Comparison of ENCODE assay signal across 1 cellular context in the genomic region with DNA sequence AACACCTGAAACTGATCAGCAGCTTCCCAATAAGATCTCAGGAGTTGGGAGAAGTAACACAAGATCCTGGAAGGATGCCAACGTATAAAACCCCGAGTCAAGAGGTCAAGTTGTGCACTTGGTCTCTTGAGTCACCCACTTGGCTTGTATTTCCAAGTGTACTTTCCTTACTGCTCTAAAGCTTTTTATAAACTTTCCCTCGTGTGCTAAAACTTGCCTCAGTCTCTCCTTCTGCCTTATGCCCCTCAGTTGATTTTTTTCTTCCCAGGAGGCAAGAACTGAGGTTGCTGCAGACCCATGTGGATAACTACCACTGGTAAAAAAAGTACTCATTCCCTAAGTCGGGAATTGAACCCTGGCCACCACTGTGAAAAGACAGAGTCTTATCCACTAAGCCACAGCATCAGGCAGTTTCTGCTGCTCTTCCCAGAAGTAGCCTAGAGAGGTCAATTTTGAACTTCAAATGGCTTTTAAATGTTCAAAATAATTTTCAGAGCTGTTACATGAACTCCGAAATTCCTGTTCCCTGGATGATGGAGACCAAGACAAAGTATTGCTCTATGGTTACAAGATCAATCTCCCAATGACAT.
TF ChIP-seq lines count a peak whose summit lies in the region.

No MANE protein-coding gene starts in this region.

TF ChIP-seq in SK-N-SH, 30 proteins besides CTCF, POLR2A, EP300 and RAD21 (continued from another document):
- TF ChIP-seq, protein P1, sequence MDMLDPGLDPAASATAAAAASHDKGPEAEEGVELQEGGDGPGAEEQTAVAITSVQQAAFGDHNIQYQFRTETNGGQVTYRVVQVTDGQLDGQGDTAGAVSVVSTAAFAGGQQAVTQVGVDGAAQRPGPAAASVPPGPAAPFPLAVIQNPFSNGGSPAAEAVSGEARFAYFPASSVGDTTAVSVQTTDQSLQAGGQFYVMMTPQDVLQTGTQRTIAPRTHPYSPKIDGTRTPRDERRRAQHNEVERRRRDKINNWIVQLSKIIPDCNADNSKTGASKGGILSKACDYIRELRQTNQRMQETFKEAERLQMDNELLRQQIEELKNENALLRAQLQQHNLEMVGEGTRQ (IDR thresholded peaks at IDR 0.05; ENCODE audit: borderline replicate concordance, low read depth, low read length), result no peak
- no peak for TF ChIP-seq GATA2 (CRISPR knock-in tag; IDR thresholded peaks at IDR 0.05)
- TF ChIP-seq NRF1 (IDR thresholded peaks at IDR 0.05; ENCODE audit: low read depth, low read length), result no peak
- TF ChIP-seq EZH2phosphoT487 (IDR thresholded peaks at IDR 0.05; ENCODE audit: borderline replicate concordance, low read depth), result no peak
- no peak for TF ChIP-seq RCOR1 (IDR thresholded peaks at IDR 0.05; ENCODE audit: low read length)
